In the genomic region with DNA sequence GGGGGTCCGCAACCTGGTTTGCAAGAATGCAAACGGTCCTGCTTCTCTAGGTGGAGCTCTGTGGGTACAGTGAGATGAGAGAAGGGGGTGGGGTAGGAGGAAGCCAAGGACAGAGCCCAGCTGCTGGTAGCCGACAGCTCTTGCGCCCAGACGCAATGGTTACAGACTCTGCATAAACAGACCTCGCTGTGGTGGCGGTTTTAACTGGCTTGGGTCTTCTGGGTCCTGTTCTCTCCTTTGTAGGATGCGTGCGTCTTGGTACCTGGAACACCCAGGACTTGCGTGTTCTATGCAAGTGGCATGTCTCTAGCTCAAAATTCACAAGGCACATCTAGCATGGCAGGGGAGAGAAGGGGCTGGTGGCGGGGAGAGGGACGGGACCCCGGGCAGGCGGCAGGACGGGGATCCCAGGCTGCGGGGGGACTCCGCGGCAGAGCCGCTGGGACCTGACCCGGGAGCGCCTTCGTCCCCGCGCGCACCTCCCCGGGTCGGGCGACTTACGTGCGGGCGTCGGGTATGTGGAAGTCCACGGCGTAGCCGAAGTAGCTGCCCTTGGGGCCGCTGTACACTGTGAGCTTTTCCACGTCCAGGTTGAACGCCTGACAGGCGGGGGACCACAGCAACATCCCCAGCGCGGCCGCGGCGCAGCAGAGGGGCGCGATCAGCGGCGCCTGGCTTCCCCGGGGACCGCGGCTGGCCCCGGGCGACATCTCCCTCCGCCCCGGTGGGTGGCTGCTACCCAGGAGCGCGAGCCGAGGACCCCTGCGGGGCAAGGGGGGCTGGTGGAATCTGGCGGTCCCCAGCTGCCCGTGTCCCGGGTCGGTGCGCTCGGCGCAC, we compare ENCODE assay signal across 9 cellular contexts. TPM values are rescaled to one million over a fixed set of nuclear protein-coding genes. Genes with fewer than 3 reads are reported as not detected.
DNase-seq lines count a peak whose midpoint lies in the region; TF ChIP-seq lines count a peak whose summit lies in the region.
"Had no signal": no experiment of that assay in that cellular context is flagged by ENCODE, and none has a peak within 500 bp of the region (broad histone marks: within the 10 kb centered on the region; RNA-seq: fewer than 3 reads in every experiment).

No MANE protein-coding gene starts in this region.

- DNase-seq in HEK293T (ENCODE audit: extremely low spot score) (peak; percentile 37), mammary epithelial cell (peak; percentile 2), islet precursor cell (peak; percentile 73), smooth muscle cell (lab: John Stamatoyannopoulos, UW; ENCODE audit: unreplicated experiment) (no peak), NCI-H2171 (lab: John Stamatoyannopoulos, UW) (no peak), foreskin melanocyte (no peak)
- DNase-seq in stimulated activated CD8-positive, alpha-beta memory T cell treated with anti-CD3 and anti-CD28 coated beads, Interleukin-4, amount 100 ng/mL, for 48 hours = no peak
- DNase-seq in stimulated activated CD4-positive, alpha-beta T cell treated with anti-CD3 and anti-CD28 coated beads, Interleukin-12 subunit alpha, Interleukin-12 subunit beta, amount 100 ng/mL, for 4 hours = no peak

- H3F3A ChIP-seq in smooth muscle cell (ENCODE audit: low read depth) = no peaks in the 10 kb centered on the region

- H3K36me3 ChIP-seq in mammary epithelial cell (ENCODE audit: insufficient read depth, low read length) = no peaks in the 10 kb centered on the region
- no peaks in the 10 kb centered on the region for H3K36me3 ChIP-seq in smooth muscle cell (ENCODE audit: low read depth)

- no peak overlapping the region for H3K4me2 ChIP-seq in mammary epithelial cell (ENCODE audit: insufficient read depth, low read depth, low read length)
- H3K4me2 ChIP-seq in smooth muscle cell = peak overlapping the region; percentile 96

- BruUV-seq in mammary epithelial cell (replicated peaks; lab: Mats Ljungman, UMichigan) = no TSS peak

- no peak overlapping the region for H3K27ac ChIP-seq in mammary epithelial cell (ENCODE audit: insufficient read depth, low read depth, low read length)
- H3K27ac ChIP-seq in smooth muscle cell (ENCODE audit: low read depth) = no peak overlapping the region

- no peak for TF ChIP-seq CTCF in mammary epithelial cell (conservative IDR thresholded peaks at IDR 0.05 in 1 of 2, IDR thresholded peaks at IDR 0.05 in 1 of 2; ENCODE audit: extremely low read depth in 1 of 2, insufficient read depth in 1 of 2, low read depth in 1 of 2, low read length in 2 of 2)
- no peak for TF ChIP-seq CTCF in smooth muscle cell (IDR thresholded peaks at IDR 0.05; ENCODE audit: borderline replicate concordance, insufficient read depth, poor library complexity, severe bottlenecking)

- H3K9ac ChIP-seq in mammary epithelial cell (ENCODE audit: insufficient read depth, low read length) (no peak overlapping the region), smooth muscle cell (ENCODE audit: low read depth) (no peak overlapping the region)

- intact Hi-C loops in mammary epithelial cell (cut with micrococcal nuclease) = no loop called here

- in situ Hi-C loops in mammary epithelial cell (cut with MboI; ENCODE audit: low sequenced_read_pairs in 2 of 2) = no loop called here

- H3K27me3 ChIP-seq in mammary epithelial cell (ENCODE audit: insufficient read depth, low read length) (peaks cover 24% of the 10 kb centered on the region), smooth muscle cell (ENCODE audit: low read depth) (peaks cover 42% of the 10 kb centered on the region)

- CTCF ChIA-PET in HEK293T (lab: Yijun Ruan, JAX) (interaction anchor here (0.5 to 3.4 kb wide), 25 partner anchors 10 to 1848 kb away, joined by 3 to 15 read pairs (median 5); no protein-coding TSS in a partner anchor), mammary epithelial cell (lab: Charles Lee; ENCODE audit: low non-redundant PET) (no interaction called here)

- WGBS in mammary epithelial cell (ENCODE audit: low coverage, missing lambda C conversion rate) = 4% methylated on average over 3 of the region's 66 CpGs
- 3% methylated on average over 34 of the region's 66 CpGs for WGBS in smooth muscle cell (ENCODE audit: low lambda C conversion rate)

- H4K20me1 ChIP-seq in mammary epithelial cell (ENCODE audit: insufficient read depth, low read length) (no peaks in the 10 kb centered on the region), smooth muscle cell (ENCODE audit: low read depth) (no peaks in the 10 kb centered on the region)

- H3K4me3 ChIP-seq in mammary epithelial cell (replicated peaks in 1 of 3; ENCODE audit: insufficient read depth in 1 of 3, low read depth in 2 of 3, low read length in 3 of 3) = no peak overlapping the region
- peak overlapping the region; percentile 60 for H3K4me3 ChIP-seq in smooth muscle cell
- H3K4me3 ChIP-seq: GM12878 had no signal

- H3K79me2 ChIP-seq in mammary epithelial cell (ENCODE audit: insufficient read depth, low read length) = no peaks in the 10 kb centered on the region
- no peaks in the 10 kb centered on the region for H3K79me2 ChIP-seq in smooth muscle cell (ENCODE audit: low read depth)

- no peaks in the 10 kb centered on the region for H3K9me3 ChIP-seq in mammary epithelial cell (replicated peaks; ENCODE audit: insufficient read depth, low read length)
- H3K9me3 ChIP-seq in smooth muscle cell (replicated peaks; ENCODE audit: low read depth) = no peaks in the 10 kb centered on the region

- dilution Hi-C loops in mammary epithelial cell (cut with HindIII; ENCODE audit: low sequenced_read_pairs) = no loop called here

- POLR2A ChIA-PET in HEK293T (lab: Yijun Ruan, JAX) = interaction anchor here (0.8 to 1.8 kb wide), 3 partner anchors 67 to 280 kb away, joined by 4 to 7 read pairs (median 5); a partner anchor contains a TSS

- H3K4me1 ChIP-seq in mammary epithelial cell (ENCODE audit: insufficient read depth, low read length) = no peaks in the 10 kb centered on the region
- H3K4me1 ChIP-seq in smooth muscle cell (ENCODE audit: low read depth) = no peaks in the 10 kb centered on the region

- H2AFZ ChIP-seq in mammary epithelial cell (ENCODE audit: low read depth, low read length) (no peak overlapping the region), smooth muscle cell (ENCODE audit: low read depth) (peak overlapping the region; percentile 62)

TF ChIP-seq in HEK293T, 16 proteins besides CTCF, POLR2A, EP300 and RAD21:
- no peak for TF ChIP-seq TARDBP (IDR thresholded peaks at IDR 0.05)
- TF ChIP-seq FOXK2 (IDR thresholded peaks at IDR 0.05) = no peak
TF ChIP-seq in HEK293T: peak in this region for 0.

RNA-seq across cellular contexts. Expression of a gene that starts 0.4 kb away (rescaled TPM):
- total RNA-seq in mammary epithelial cell (under 1 TPM in 1 of 2 donors, not detected in 1; 0.17 TPM), smooth muscle cell (0.36 and 0.45 TPM in 2 replicates)
- polyA plus RNA-seq in mammary epithelial cell (not detected), smooth muscle cell (0.02 and 0.14 TPM in 2 replicates)
- polyA minus RNA-seq in mammary epithelial cell = not detected
- polyA plus RNA-seq: GM12878 had no signal

Comparison
In these comparisons a context has a peak if more than half of its experiments do, and no peak if none do; other contexts are left out.
1. DNase-seq: peak in HEK293T (single experiment), mammary epithelial cell (single experiment) and islet precursor cell (single experiment); none in smooth muscle cell (single experiment), NCI-H2171 (single experiment), stimulated activated CD8-positive, alpha-beta memory T cell treated with anti-CD3 and anti-CD28 coated beads, Interleukin-4, amount 100 ng/mL, for 48 hours (single experiment), foreskin melanocyte (single experiment) and stimulated activated CD4-positive, alpha-beta T cell treated with anti-CD3 and anti-CD28 coated beads, Interleukin-12 subunit alpha, Interleukin-12 subunit beta, amount 100 ng/mL, for 4 hours (single experiment).